8 cellular contexts compared by ENCODE assay signal in genomic region chr2:43158259-43158880, GRCh38.
DNase-seq lines count a peak whose midpoint lies in the region; ATAC-seq and TF ChIP-seq lines count a peak whose summit lies in the region.

No MANE protein-coding gene starts in this region.

- DNase-seq in PC-3 = peak; percentile 86
- DNase-seq in activated naive CD8-positive, alpha-beta T cell treated with anti-CD3 and anti-CD28 coated beads, Interleukin-2, amount 10 ng/mL, durations not matched to agents 7 days and 5 days = peak; percentile 69
- DNase-seq in iPS-NIHi11 (ENCODE audit: low spot score) = peak; percentile 42
- DNase-seq in stimulated activated CD4-positive, alpha-beta T cell treated with anti-CD3 and anti-CD28 coated beads, Interleukin-1b, Interleukin-23, amount 100 ng/mL, for 48 hours = peak; percentile 75
- DNase-seq in SW 1271 (lab: John Stamatoyannopoulos, UW) = no peak
- no peak for DNase-seq in NCI-H345 treated with DMSO at 0.1 percent for 48 hours (lab: John Stamatoyannopoulos, UW; ENCODE audit: unreplicated experiment)

- H3K9ac ChIP-seq in PC-3 (ENCODE audit: low read length) = peak overlapping the region; percentile 77

- H3K9me3 Mint-ChIP-seq in activated naive CD8-positive, alpha-beta T cell treated with anti-CD3 and anti-CD28 coated beads, Interleukin-2, amount 10 ng/mL, durations not matched to agents 7 days and 5 days = no peaks in the 10 kb centered on the region

- H3K36me3 Mint-ChIP-seq in activated naive CD8-positive, alpha-beta T cell treated with anti-CD3 and anti-CD28 coated beads, Interleukin-2, amount 10 ng/mL, durations not matched to agents 7 days and 5 days = no peaks in the 10 kb centered on the region

- peak overlapping the region; percentile 21 for H2AFZ ChIP-seq in PC-3 (ENCODE audit: low read length)

- H3K4me1 ChIP-seq in DOHH2 (ENCODE audit: control insufficient read depth, low read length) (peaks cover 11% of the 10 kb centered on the region), PC-3 (ENCODE audit: insufficient read depth, low read length) (peaks cover 33% of the 10 kb centered on the region)

- peaks cover 44% of the 10 kb centered on the region for H3K4me1 Mint-ChIP-seq in activated naive CD8-positive, alpha-beta T cell treated with anti-CD3 and anti-CD28 coated beads, Interleukin-2, amount 10 ng/mL, durations not matched to agents 7 days and 5 days

- no peak overlapping the region for H3K27ac ChIP-seq in DOHH2 (ENCODE audit: low read depth, low read length)
- H3K27ac ChIP-seq in PC-3 (ENCODE audit: low read length) = peak overlapping the region; percentile 97

- H3K4me2 ChIP-seq in DOHH2 (ENCODE audit: low read length) (peak overlapping the region; percentile 15), PC-3 (ENCODE audit: low read length) (peak overlapping the region; percentile 69)

- no peaks in the 10 kb centered on the region for H3K27me3 Mint-ChIP-seq in activated naive CD8-positive, alpha-beta T cell treated with anti-CD3 and anti-CD28 coated beads, Interleukin-2, amount 10 ng/mL, durations not matched to agents 7 days and 5 days

- POLR2A ChIA-PET in PC-3 (lab: Charles Lee; ENCODE audit: unreplicated experiment) = no interaction called here
- POLR2A ChIA-PET in activated naive CD8-positive, alpha-beta T cell treated with anti-CD3 and anti-CD28 coated beads, Interleukin-2, amount 10 ng/mL, durations not matched to agents 7 days and 5 days (lab: Charles Lee) = interaction anchor here (0.5 to 28.7 kb wide), 13 partner anchors 9 to 62 kb away, joined by 3 to 585 read pairs (median 6); partner anchors contain the start of gene ZFP36L2

- no peaks in the 10 kb centered on the region for H3K36me3 ChIP-seq in DOHH2 (ENCODE audit: control insufficient read depth, low read length)
- H3K36me3 ChIP-seq in PC-3 (ENCODE audit: low read depth, low read length) = no peaks in the 10 kb centered on the region

- no peaks in the 10 kb centered on the region for H3K27me3 ChIP-seq in DOHH2 (ENCODE audit: control insufficient read depth, low read length)
- no peaks in the 10 kb centered on the region for H3K27me3 ChIP-seq in PC-3 (ENCODE audit: low read length)

- CTCF ChIA-PET in PC-3 (lab: Charles Lee) = interaction anchor here (1.1 kb wide), 1 partner anchor 61 kb away, joined by 3 read pairs; no protein-coding TSS in a partner anchor

- H3K4me3 ChIP-seq in DOHH2 (ENCODE audit: low read length) (no peak overlapping the region), PC-3 (ENCODE audit: low read length) (peak overlapping the region; percentile 26; the same call in 1 of the 2 replicates)

- no peaks in the 10 kb centered on the region for H4K20me1 ChIP-seq in DOHH2 (ENCODE audit: control insufficient read depth, insufficient read depth, low read depth, low read length)
- H4K20me1 ChIP-seq in PC-3 (ENCODE audit: low read length) = no peaks in the 10 kb centered on the region

- intact Hi-C loops in PC-3 (cut with micrococcal nuclease) = loop anchor here (2.0 kb wide), 1 partner anchor 68 kb away; the partner anchor contains the start of gene ZFP36L2

- peak overlapping the region; percentile 71 for H3K4me3 Mint-ChIP-seq in activated naive CD8-positive, alpha-beta T cell treated with anti-CD3 and anti-CD28 coated beads, Interleukin-2, amount 10 ng/mL, durations not matched to agents 7 days and 5 days

- H3K79me2 ChIP-seq in DOHH2 (ENCODE audit: control insufficient read depth, low read length) (no peaks in the 10 kb centered on the region), PC-3 (ENCODE audit: low read length) (no peaks in the 10 kb centered on the region)

- H3K9me2 ChIP-seq in DOHH2 (replicated peaks; ENCODE audit: control insufficient read depth, low read length) (no peaks in the 10 kb centered on the region), PC-3 (replicated peaks; ENCODE audit: low read length) (no peaks in the 10 kb centered on the region)

- peak overlapping the region; percentile 95 for H3K27ac Mint-ChIP-seq in activated naive CD8-positive, alpha-beta T cell treated with anti-CD3 and anti-CD28 coated beads, Interleukin-2, amount 10 ng/mL, durations not matched to agents 7 days and 5 days

- H3K9me3 ChIP-seq in DOHH2 (ENCODE audit: control insufficient read depth, insufficient read depth, low read length) (no peaks in the 10 kb centered on the region), PC-3 (ENCODE audit: low read length) (no peaks in the 10 kb centered on the region)

- ATAC-seq in HG02623 (IDR thresholded peaks at IDR 0.05; ENCODE audit: unreplicated experiment) (peak; percentile 18), PC-3 (peak; percentile 74)
- ATAC-seq in activated naive CD8-positive, alpha-beta T cell treated with anti-CD3 and anti-CD28 coated beads, Interleukin-2, amount 10 ng/mL, durations not matched to agents 7 days and 5 days (ENCODE audit: low read depth) = peak; percentile 67

- H3F3A ChIP-seq in DOHH2 (ENCODE audit: control insufficient read depth, insufficient read depth) (no peaks in the 10 kb centered on the region), PC-3 (ENCODE audit: low read length, unreplicated experiment) (no peaks in the 10 kb centered on the region)

- no peak for TF ChIP-seq CTCF in DOHH2 (IDR thresholded peaks at IDR 0.05; ENCODE audit: low read depth, low read length, poor library complexity, severe bottlenecking)
- no peak for TF ChIP-seq CTCF in PC-3 (conservative IDR thresholded peaks at IDR 0.05; ENCODE audit: low read depth, low read length)

- TSS peak; percentile 96 for BruUV-seq in PC-3 (replicated peaks; lab: Mats Ljungman, UMichigan)

Comparison
In these comparisons a context has a peak if more than half of its experiments do, and no peak if none do; other contexts are left out.
1. ATAC-seq: peak in every context shown above with its lines; median percentile 74 in PC-3; 67 in activated naive CD8-positive, alpha-beta T cell treated with anti-CD3 and anti-CD28 coated beads, Interleukin-2, amount 10 ng/mL, durations not matched to agents 7 days and 5 days; 18 in HG02623.
2. DNase-seq: peak in PC-3 (single experiment), activated naive CD8-positive, alpha-beta T cell treated with anti-CD3 and anti-CD28 coated beads, Interleukin-2, amount 10 ng/mL, durations not matched to agents 7 days and 5 days (single experiment), iPS-NIHi11 (single experiment) and stimulated activated CD4-positive, alpha-beta T cell treated with anti-CD3 and anti-CD28 coated beads, Interleukin-1b, Interleukin-23, amount 100 ng/mL, for 48 hours (single experiment); none in SW 1271 (0 of 2) and NCI-H345 treated with DMSO at 0.1 percent for 48 hours (single experiment).